Comparison of ENCODE assay signal across 8 cellular contexts in genomic region chr12:62603061-62603810, GRCh38.
DNase-seq lines count a peak whose midpoint lies in the region; FAIRE-seq and TF ChIP-seq lines count a peak whose summit lies in the region.

No MANE protein-coding gene starts in this region.

- peak; percentile 91 for DNase-seq in GM03348 (ENCODE audit: low spot score)
- peak; percentile 52 for DNase-seq in H54 (ENCODE audit: insufficient read length, low spot score)
- DNase-seq in LNCaP clone FGC (ENCODE audit: low read depth), result peak; percentile 61
- DNase-seq in SJSA1 (ENCODE audit: low read depth in 1 of 2, low spot score in 2 of 2), result peak; percentile 87 to 88
- DNase-seq in glutamatergic neuron, result peak; percentile 85
- DNase-seq in osteocyte (ENCODE audit: extremely low spot score, unreplicated experiment), result peak; percentile 96

- peaks cover 37% of the 10 kb centered on the region for H3K4me1 Mint-ChIP-seq in activated naive CD4-positive, alpha-beta T cell treated with anti-CD3 and anti-CD28 coated beads, Interleukin-2, amount 50 U/mL, for 24 hours
- H3K4me1 Mint-ChIP-seq in glutamatergic neuron (ENCODE audit: low read depth, unreplicated experiment), result peaks cover 14% of the 10 kb centered on the region
- peaks cover 34% of the 10 kb centered on the region for H3K4me1 Mint-ChIP-seq in osteocyte (ENCODE audit: unreplicated experiment)

- FAIRE-seq in H54 (lab: Jason Lieb, UNC), result no peak

- no peaks in the 10 kb centered on the region for H3K27me3 Mint-ChIP-seq in activated naive CD4-positive, alpha-beta T cell treated with anti-CD3 and anti-CD28 coated beads, Interleukin-2, amount 50 U/mL, for 24 hours
- H3K27me3 Mint-ChIP-seq in glutamatergic neuron (ENCODE audit: unreplicated experiment), result peaks cover 10% of the 10 kb centered on the region
- H3K27me3 Mint-ChIP-seq in osteocyte (ENCODE audit: unreplicated experiment), result no peaks in the 10 kb centered on the region

- no peaks in the 10 kb centered on the region for H3K36me3 Mint-ChIP-seq in activated naive CD4-positive, alpha-beta T cell treated with anti-CD3 and anti-CD28 coated beads, Interleukin-2, amount 50 U/mL, for 24 hours
- H3K36me3 Mint-ChIP-seq in glutamatergic neuron (ENCODE audit: unreplicated experiment) (no peaks in the 10 kb centered on the region), osteocyte (ENCODE audit: unreplicated experiment) (peaks cover 8% of the 10 kb centered on the region)

- H3K27me3 ChIP-seq in SJSA1 (replicated peaks), result no peaks in the 10 kb centered on the region
- no peaks in the 10 kb centered on the region for H3K27me3 ChIP-seq in thymus (ENCODE audit: control insufficient read depth, insufficient read depth)

- H3K27ac ChIP-seq in SJSA1 (peak overlapping the region; percentile 100), thymus (ENCODE audit: low read depth) (peak overlapping the region; percentile 100)

- H3K9me3 ChIP-seq in SJSA1 (replicated peaks), result no peaks in the 10 kb centered on the region
- H3K9me3 ChIP-seq in thymus (ENCODE audit: control insufficient read depth), result no peaks in the 10 kb centered on the region

- TF ChIP-seq CTCF in LNCaP clone FGC (IDR thresholded peaks at IDR 0.05; ENCODE audit: control insufficient read depth, extremely low read depth, insufficient read depth) (peak; percentile 64), glutamatergic neuron (IDR thresholded peaks at IDR 0.05; ENCODE audit: partially characterized antibody, unreplicated experiment) (peak; percentile 31), osteocyte (IDR thresholded peaks at IDR 0.05) (peak; percentile 68)

- peak overlapping the region; percentile 91 for H3K4me3 Mint-ChIP-seq in activated naive CD4-positive, alpha-beta T cell treated with anti-CD3 and anti-CD28 coated beads, Interleukin-2, amount 50 U/mL, for 24 hours
- H3K4me3 Mint-ChIP-seq in glutamatergic neuron (ENCODE audit: unreplicated experiment) (peak overlapping the region; percentile 93), osteocyte (ENCODE audit: unreplicated experiment) (peak overlapping the region; percentile 89)

- no peaks in the 10 kb centered on the region for H3K9me3 Mint-ChIP-seq in activated naive CD4-positive, alpha-beta T cell treated with anti-CD3 and anti-CD28 coated beads, Interleukin-2, amount 50 U/mL, for 24 hours
- H3K9me3 Mint-ChIP-seq in glutamatergic neuron (ENCODE audit: unreplicated experiment), result peaks cover 10% of the 10 kb centered on the region
- no peaks in the 10 kb centered on the region for H3K9me3 Mint-ChIP-seq in osteocyte (ENCODE audit: unreplicated experiment)

- WGBS in thymus, result under 1% methylated on average over 94 of the region's 94 CpGs

- peak overlapping the region; percentile 71 for H3K4me3 ChIP-seq in LNCaP clone FGC (ENCODE audit: low read depth, low read length)
- H3K4me3 ChIP-seq in SJSA1, result peak overlapping the region; percentile 85
- H3K4me3 ChIP-seq in thymus (ENCODE audit: low read length), result peak overlapping the region; percentile 97

- H3K27ac Mint-ChIP-seq in activated naive CD4-positive, alpha-beta T cell treated with anti-CD3 and anti-CD28 coated beads, Interleukin-2, amount 50 U/mL, for 24 hours, result peak overlapping the region; percentile 99
- H3K27ac Mint-ChIP-seq in glutamatergic neuron (ENCODE audit: unreplicated experiment) (peak overlapping the region; percentile 89), osteocyte (ENCODE audit: unreplicated experiment) (peak overlapping the region; percentile 99)

- H3K4me1 ChIP-seq in SJSA1 (replicated peaks) (peaks cover 18% of the 10 kb centered on the region), thymus (ENCODE audit: control insufficient read depth, insufficient read depth, low read length) (peaks cover 7% of the 10 kb centered on the region)

- H3K36me3 ChIP-seq in SJSA1, result peaks cover 47% of the 10 kb centered on the region
- H3K36me3 ChIP-seq in thymus (ENCODE audit: control insufficient read depth, insufficient read depth), result no peaks in the 10 kb centered on the region

- peak; percentile 68 for TF ChIP-seq POLR2A in H54 (IDR thresholded peaks at IDR 0.05; ENCODE audit: low read depth, low read length)

Comparison
In these comparisons a context has a peak if more than half of its experiments do, and no peak if none do; other contexts are left out.
1. Peak in every context shown above with its lines: DNase-seq, H3K4me3 ChIP-seq and H3K27ac ChIP-seq.